In genomic region chr3:11582123-11582968, GRCh38 we compare ENCODE assay signal across 8 cellular contexts.
DNase-seq lines count a peak whose midpoint lies in the region; ATAC-seq and TF ChIP-seq lines count a peak whose summit lies in the region.

No MANE protein-coding gene starts in this region.

- H3K36me3 ChIP-seq in DND-41 (ENCODE audit: insufficient read depth, low read length) (peaks cover 24% of the 10 kb centered on the region), neural cell (ENCODE audit: insufficient read depth, low read length) (no peaks in the 10 kb centered on the region)

- no peak for TF ChIP-seq POLR2A in GM18505 (IDR thresholded peaks at IDR 0.05; ENCODE audit: borderline replicate concordance, extremely low read depth, insufficient read depth, insufficient read length)

- H4K20me1 ChIP-seq in DND-41 (ENCODE audit: insufficient read depth, low read length) (peaks cover 89% of the 10 kb centered on the region), neural cell (ENCODE audit: insufficient read depth) (no peaks in the 10 kb centered on the region)

- H3K9me3 ChIP-seq in DND-41 (ENCODE audit: insufficient read depth, low read length, severe bottlenecking) (no peaks in the 10 kb centered on the region), neural cell (ENCODE audit: low read length) (no peaks in the 10 kb centered on the region)

- H3K27ac ChIP-seq in DND-41 (ENCODE audit: low read length) (no peak overlapping the region), VCaP (peak overlapping the region; percentile 71), neural cell (ENCODE audit: low read length) (peak overlapping the region; percentile 73)

- DNase-seq in DND-41 (peak; percentile 58), fibroblast of the conjunctiva (ENCODE audit: low read depth) (peak; percentile 88)
- DNase-seq in stimulated activated CD4-positive, alpha-beta T cell treated with anti-CD3 and anti-CD28 coated beads, Interleukin-2, amount 100 ng/mL, for 24 hours: no peak

- peaks cover 4% of the 10 kb centered on the region for H3F3A ChIP-seq in neural cell (ENCODE audit: insufficient read depth, low read length, poor library complexity, severe bottlenecking)

- H3K9me2 ChIP-seq in neural cell (ENCODE audit: insufficient read depth, low read length): no peaks in the 10 kb centered on the region

- H3K9ac ChIP-seq in DND-41 (ENCODE audit: low read depth, low read length): no peak overlapping the region
- H3K9ac ChIP-seq in neural cell (ENCODE audit: low read length): peak overlapping the region; percentile 58

- no peak for TF ChIP-seq EP300 in neural cell (conservative IDR thresholded peaks at IDR 0.05; ENCODE audit: poor library complexity, severe bottlenecking)

- H3K4me2 ChIP-seq in DND-41 (ENCODE audit: insufficient read depth, low read length) (no peak overlapping the region), neural cell (ENCODE audit: low read length) (peak overlapping the region; percentile 27)

- H3K79me2 ChIP-seq in DND-41 (ENCODE audit: insufficient read depth, low read length) (peaks cover 98% of the 10 kb centered on the region), neural cell (replicated peaks; ENCODE audit: insufficient read depth, low read length) (peaks cover 70% of the 10 kb centered on the region)

- ATAC-seq in DND-41 (ENCODE audit: insufficient read depth, low read depth) (peak; percentile 85), HG03108 (IDR thresholded peaks at IDR 0.05; ENCODE audit: unreplicated experiment) (peak; percentile 50), GM18505 (IDR thresholded peaks at IDR 0.05; ENCODE audit: unreplicated experiment) (no peak), GM21737 (IDR thresholded peaks at IDR 0.05; ENCODE audit: unreplicated experiment) (no peak)

- no peaks in the 10 kb centered on the region for H3K27me3 ChIP-seq in DND-41 (ENCODE audit: insufficient read depth, low read length, poor library complexity)
- H3K27me3 ChIP-seq in neural cell (ENCODE audit: insufficient read depth, low read depth, low read length): no peaks in the 10 kb centered on the region

- H2AFZ ChIP-seq in DND-41 (ENCODE audit: low read depth, low read length): no peak overlapping the region
- H2AFZ ChIP-seq in neural cell (ENCODE audit: low read depth, low read length): no peak overlapping the region

- H3K4me1 ChIP-seq in DND-41 (ENCODE audit: insufficient read depth, low read length): peaks cover 3% of the 10 kb centered on the region; the same call in 1 of the 2 replicates

- TF ChIP-seq RAD21 in neural cell (conservative IDR thresholded peaks at IDR 0.05): no peak

- no peak overlapping the region for H3K4me3 ChIP-seq in DND-41 (ENCODE audit: low read depth in 1 of 2, low read length in 2 of 2)
- peak overlapping the region; percentile 61 for H3K4me3 ChIP-seq in neural cell (ENCODE audit: low read length)

- TF ChIP-seq CTCF in DND-41 (IDR thresholded peaks at IDR 0.05; ENCODE audit: borderline replicate concordance, extremely low read depth, low read length, poor library complexity, severe bottlenecking): no peak
- TF ChIP-seq CTCF in VCaP (conservative IDR thresholded peaks at IDR 0.05): no peak
- TF ChIP-seq CTCF in neural cell (IDR thresholded peaks at IDR 0.05; ENCODE audit: poor library complexity, severe bottlenecking): no peak

TF ChIP-seq in neural cell, 6 proteins besides CTCF, POLR2A, EP300 and RAD21:
- TF ChIP-seq, protein P1, sequence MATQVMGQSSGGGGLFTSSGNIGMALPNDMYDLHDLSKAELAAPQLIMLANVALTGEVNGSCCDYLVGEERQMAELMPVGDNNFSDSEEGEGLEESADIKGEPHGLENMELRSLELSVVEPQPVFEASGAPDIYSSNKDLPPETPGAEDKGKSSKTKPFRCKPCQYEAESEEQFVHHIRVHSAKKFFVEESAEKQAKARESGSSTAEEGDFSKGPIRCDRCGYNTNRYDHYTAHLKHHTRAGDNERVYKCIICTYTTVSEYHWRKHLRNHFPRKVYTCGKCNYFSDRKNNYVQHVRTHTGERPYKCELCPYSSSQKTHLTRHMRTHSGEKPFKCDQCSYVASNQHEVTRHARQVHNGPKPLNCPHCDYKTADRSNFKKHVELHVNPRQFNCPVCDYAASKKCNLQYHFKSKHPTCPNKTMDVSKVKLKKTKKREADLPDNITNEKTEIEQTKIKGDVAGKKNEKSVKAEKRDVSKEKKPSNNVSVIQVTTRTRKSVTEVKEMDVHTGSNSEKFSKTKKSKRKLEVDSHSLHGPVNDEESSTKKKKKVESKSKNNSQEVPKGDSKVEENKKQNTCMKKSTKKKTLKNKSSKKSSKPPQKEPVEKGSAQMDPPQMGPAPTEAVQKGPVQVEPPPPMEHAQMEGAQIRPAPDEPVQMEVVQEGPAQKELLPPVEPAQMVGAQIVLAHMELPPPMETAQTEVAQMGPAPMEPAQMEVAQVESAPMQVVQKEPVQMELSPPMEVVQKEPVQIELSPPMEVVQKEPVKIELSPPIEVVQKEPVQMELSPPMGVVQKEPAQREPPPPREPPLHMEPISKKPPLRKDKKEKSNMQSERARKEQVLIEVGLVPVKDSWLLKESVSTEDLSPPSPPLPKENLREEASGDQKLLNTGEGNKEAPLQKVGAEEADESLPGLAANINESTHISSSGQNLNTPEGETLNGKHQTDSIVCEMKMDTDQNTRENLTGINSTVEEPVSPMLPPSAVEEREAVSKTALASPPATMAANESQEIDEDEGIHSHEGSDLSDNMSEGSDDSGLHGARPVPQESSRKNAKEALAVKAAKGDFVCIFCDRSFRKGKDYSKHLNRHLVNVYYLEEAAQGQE (IDR thresholded peaks at IDR 0.05; ENCODE audit: borderline replicate concordance): no peak
- TF ChIP-seq TAF1 (IDR thresholded peaks at IDR 0.05; ENCODE audit: low read depth): peak; percentile 9
- TF ChIP-seq MXI1 (conservative IDR thresholded peaks at IDR 0.05; ENCODE audit: poor library complexity, severe bottlenecking): no peak

Comparison
In these comparisons a context has a peak if more than half of its experiments do, and no peak if none do; other contexts are left out.
1. ATAC-seq: peak in DND-41 (single experiment) and HG03108 (single experiment); none in GM18505 (single experiment) and GM21737 (single experiment).
2. DNase-seq: peak in DND-41 (single experiment) and fibroblast of the conjunctiva (single experiment); none in stimulated activated CD4-positive, alpha-beta T cell treated with anti-CD3 and anti-CD28 coated beads, Interleukin-2, amount 100 ng/mL, for 24 hours (0 of 2).